In the genomic region with DNA sequence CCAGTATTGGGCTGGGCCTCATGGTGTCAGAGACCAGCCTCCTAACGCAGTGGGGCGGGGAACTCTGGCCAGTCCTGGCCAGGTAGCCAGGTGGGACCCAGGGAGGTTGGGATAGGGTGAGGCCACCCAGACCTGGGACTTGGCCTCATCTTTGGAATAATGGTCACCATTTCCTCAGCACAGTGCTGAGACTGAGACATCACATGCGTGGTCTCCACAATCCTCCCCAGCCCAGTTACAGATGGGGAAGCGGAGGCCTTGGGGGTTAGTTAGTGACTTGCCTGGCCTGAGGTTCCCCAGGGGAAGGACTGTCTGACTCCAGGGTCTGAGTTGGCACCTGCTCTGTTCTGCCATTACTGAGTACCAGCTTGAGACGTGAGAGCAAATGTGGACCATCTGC, we compare ENCODE assay signal across 9 cellular contexts.
"Had no signal": no experiment of that assay in that cellular context is flagged by ENCODE, and none has a peak within 500 bp of the region (broad histone marks: within the 10 kb centered on the region; RNA-seq: fewer than 3 reads in every experiment).

No MANE protein-coding gene starts in this region.

- ATAC-seq: GM23338, HepG2 had no signal

- H3K4me1 Mint-ChIP-seq: GM23338, IgD-negative memory B cell had no signal

- H2AFZ ChIP-seq: GM23338 had no signal

- DNase-seq: H9, HCEC 1CT, KBM-7 had no signal

- H3K27ac ChIP-seq: KMS-11 had no signal

- H3K4me3 ChIP-seq: GM23338 had no signal

- FAIRE-seq: H1, H54, HepG2 had no signal

- H3K4me3 Mint-ChIP-seq: GM23338, H9 had no signal

- H3K4me2 ChIP-seq: GM23338, KMS-11 had no signal

- H3K9me3 Mint-ChIP-seq: GM23338, H9, IgD-negative memory B cell had no signal

- H3K27ac Mint-ChIP-seq: GM23338, H9 had no signal
